Comparison of ENCODE assay signal across 1 cellular context in genomic region chr5:135367554-135367953, GRCh38.
TF ChIP-seq lines count a peak whose summit lies in the region.

No MANE protein-coding gene starts in this region.

TF ChIP-seq in HEK293, 187 proteins besides CTCF, POLR2A, EP300 and RAD21:
- TF ChIP-seq ZBTB49 (tag by site-specific recombination; IDR thresholded peaks at IDR 0.05; ENCODE audit: low read depth) (no peak), ZNF544 (tag by site-specific recombination; IDR thresholded peaks at IDR 0.05) (no peak), ZNF426 (tag by site-specific recombination; IDR thresholded peaks at IDR 0.05) (no peak), PRDM1 (tag by site-specific recombination; IDR thresholded peaks at IDR 0.05) (0 out of 2 replicates have a peak, but pooled peaks have one; percentile 31), ZNF2 (tag by site-specific recombination; IDR thresholded peaks at IDR 0.05) (no peak), ZNF677 (tag by site-specific recombination; IDR thresholded peaks at IDR 0.05) (no peak), HOXD13 (CRISPR knock-in tag; IDR thresholded peaks at IDR 0.05; ENCODE audit: borderline replicate concordance) (no peak)
